ENCODE assay signal across 1 cellular context in genomic region chr3:14791343-14791945, GRCh38.
TF ChIP-seq lines count a peak whose summit lies in the region.

No MANE protein-coding gene starts in this region.

TF ChIP-seq in HCT116, 20 proteins besides CTCF, POLR2A, EP300 and RAD21 (continued from another document):
- TF ChIP-seq ZBTB33 (IDR thresholded peaks at IDR 0.05; ENCODE audit: extremely low read depth, insufficient replicate concordance, low read length): no peak
- no peak for TF ChIP-seq ELF1 (IDR thresholded peaks at IDR 0.05; ENCODE audit: borderline replicate concordance, low read depth)
- TF ChIP-seq, protein P1, sequence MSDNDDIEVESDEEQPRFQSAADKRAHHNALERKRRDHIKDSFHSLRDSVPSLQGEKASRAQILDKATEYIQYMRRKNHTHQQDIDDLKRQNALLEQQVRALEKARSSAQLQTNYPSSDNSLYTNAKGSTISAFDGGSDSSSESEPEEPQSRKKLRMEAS (IDR thresholded peaks at IDR 0.05): no peak
- TF ChIP-seq, protein P2, sequence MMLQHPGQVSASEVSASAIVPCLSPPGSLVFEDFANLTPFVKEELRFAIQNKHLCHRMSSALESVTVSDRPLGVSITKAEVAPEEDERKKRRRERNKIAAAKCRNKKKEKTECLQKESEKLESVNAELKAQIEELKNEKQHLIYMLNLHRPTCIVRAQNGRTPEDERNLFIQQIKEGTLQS (IDR thresholded peaks at IDR 0.05): no peak
